8 cellular contexts compared by ENCODE assay signal in the genomic region with DNA sequence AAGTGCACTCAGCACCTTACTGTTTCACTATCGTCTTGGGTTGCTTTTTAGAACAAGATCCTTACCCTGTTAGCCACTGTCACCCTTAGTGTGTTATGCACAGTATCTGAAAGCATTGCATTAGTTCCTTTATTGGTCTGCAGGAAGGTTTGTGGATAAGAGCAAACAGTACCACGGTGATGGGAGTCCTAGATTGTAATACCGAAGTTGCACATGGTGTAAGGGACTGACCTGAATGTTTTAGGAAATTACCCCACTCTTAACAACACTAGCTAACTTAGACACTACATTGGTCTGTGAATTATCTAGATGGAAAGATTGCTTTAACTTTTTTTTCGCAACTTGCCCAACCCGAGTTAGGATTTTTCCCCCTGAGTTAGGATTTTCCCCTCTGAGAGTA. TPM values are rescaled to one million over a fixed set of nuclear protein-coding genes. Genes with fewer than 3 reads are reported as not detected.
A peak's percentile ranks its signal among the peaks of the same experiment; 100 is the strongest.
DNase-seq lines count a peak whose midpoint lies in the region; FAIRE-seq and TF ChIP-seq lines count a peak whose summit lies in the region.

No MANE protein-coding gene starts in this region.

- no peak for FAIRE-seq in astrocyte (lab: Jason Lieb, UNC)

- 7 to 10% methylated on average over 5 of the region's 5 CpGs for WGBS in testis, 2 donors

- no peaks in the 10 kb centered on the region for H3K9me3 Mint-ChIP-seq in astrocyte (ENCODE audit: unreplicated experiment)

- H3K27me3 Mint-ChIP-seq in astrocyte (ENCODE audit: low read depth, unreplicated experiment) = no peaks in the 10 kb centered on the region

- TF ChIP-seq CTCF in astrocyte (IDR thresholded peaks at IDR 0.05; ENCODE audit: insufficient read depth, low read depth, low read length) (no peak), testis (IDR thresholded peaks at IDR 0.05) (no peak)

- intact Hi-C loops in testis (cut with DNase I; ENCODE audit: low total_unique reads) = no loop called here

- no peaks in the 10 kb centered on the region for H3K36me3 Mint-ChIP-seq in astrocyte (ENCODE audit: low read depth, unreplicated experiment)

- no peak for TF ChIP-seq POLR2A in testis (IDR thresholded peaks at IDR 0.05)

- peak overlapping the region; percentile 94 for H3K9ac ChIP-seq in astrocyte (ENCODE audit: low read length)

- H3K4me3 ChIP-seq in astrocyte (ENCODE audit: insufficient read depth, low read depth, low read length) = peak overlapping the region; percentile 75
- peak overlapping the region; percentile 84 to 92 for H3K4me3 ChIP-seq in testis

- peaks cover 15% of the 10 kb centered on the region for H3K4me1 Mint-ChIP-seq in astrocyte (ENCODE audit: low read depth, unreplicated experiment)

- H3K4me1 ChIP-seq in astrocyte (ENCODE audit: insufficient read depth, low read length) (peaks cover 7% of the 10 kb centered on the region), testis (peaks cover 38% of the 10 kb centered on the region)

- H3K4me2 ChIP-seq in astrocyte (ENCODE audit: low read length) = peak overlapping the region; percentile 90

- peak overlapping the region; percentile 93 for H3K27ac Mint-ChIP-seq in astrocyte (ENCODE audit: unreplicated experiment)

- no peaks in the 10 kb centered on the region for H3K36me3 ChIP-seq in astrocyte (ENCODE audit: insufficient read depth, low read length)
- no peaks in the 10 kb centered on the region for H3K36me3 ChIP-seq in testis (ENCODE audit: low read depth, missing control alignments)

- peaks cover 56% of the 10 kb centered on the region for H4K20me1 ChIP-seq in astrocyte (ENCODE audit: insufficient read depth, low read length)

- H3K27me3 ChIP-seq in astrocyte (ENCODE audit: insufficient read depth, low read length) = no peaks in the 10 kb centered on the region
- no peaks in the 10 kb centered on the region for H3K27me3 ChIP-seq in testis

- peaks cover 63% of the 10 kb centered on the region for H3K79me2 ChIP-seq in astrocyte (ENCODE audit: insufficient read depth, low read length)

- H3K9me3 ChIP-seq in astrocyte (ENCODE audit: insufficient read depth, low read depth, low read length) = no peaks in the 10 kb centered on the region
- H3K9me3 ChIP-seq in testis = no peaks in the 10 kb centered on the region

- no peak overlapping the region for H2AFZ ChIP-seq in astrocyte (ENCODE audit: low read depth, low read length)

- peak overlapping the region; percentile 98 for H3K4me3 Mint-ChIP-seq in astrocyte (ENCODE audit: unreplicated experiment)

- peak; percentile 4 for DNase-seq in NCI-H1105 treated with DMSO at 0.1 percent for 48 hours (lab: John Stamatoyannopoulos, UW)
- DNase-seq in NCI-H1105 (lab: John Stamatoyannopoulos, UW) = no peak
- peak; percentile 53 for DNase-seq in NCI-H2029 treated with DMSO at 0.1 percent for 48 hours (lab: John Stamatoyannopoulos, UW)
- DNase-seq in astrocyte (ENCODE audit: low read depth) = peak; percentile 10
- peak; percentile 21 for DNase-seq in kidney tubule cell (ENCODE audit: low spot score)
- no peak for DNase-seq in testis
- DNase-seq in occipital lobe (lab: John Stamatoyannopoulos, UW) = no peak
- no peak for DNase-seq in DMS153 treated with DMSO at 0.1 percent for 48 hours (lab: John Stamatoyannopoulos, UW; ENCODE audit: unreplicated experiment)

- H3K27ac ChIP-seq in astrocyte (ENCODE audit: low read depth, low read length) = no peak overlapping the region
- H3K27ac ChIP-seq in testis = no peak overlapping the region

RNA-seq across cellular contexts. Expression of a gene that starts 1.3 kb away (rescaled TPM):
- 156 and 164 TPM in 2 replicates for total RNA-seq in astrocyte
- 100 to 1,000 TPM; 140 to 178 TPM for total RNA-seq in testis
- polyA plus RNA-seq in testis (ENCODE audit: insufficient read depth, low read depth, low replicate concordance) = 231 TPM
- 191 TPM for total RNA-seq in occipital lobe

Comparison
In these comparisons a context has a peak if more than half of its experiments do, and no peak if none do; other contexts are left out.
1. DNase-seq: peak in NCI-H1105 treated with DMSO at 0.1 percent for 48 hours (single experiment), NCI-H2029 treated with DMSO at 0.1 percent for 48 hours (single experiment), astrocyte (single experiment) and kidney tubule cell (single experiment); none in NCI-H1105 (single experiment), testis (single experiment), occipital lobe (single experiment) and DMS153 treated with DMSO at 0.1 percent for 48 hours (single experiment).